In the genomic region with DNA sequence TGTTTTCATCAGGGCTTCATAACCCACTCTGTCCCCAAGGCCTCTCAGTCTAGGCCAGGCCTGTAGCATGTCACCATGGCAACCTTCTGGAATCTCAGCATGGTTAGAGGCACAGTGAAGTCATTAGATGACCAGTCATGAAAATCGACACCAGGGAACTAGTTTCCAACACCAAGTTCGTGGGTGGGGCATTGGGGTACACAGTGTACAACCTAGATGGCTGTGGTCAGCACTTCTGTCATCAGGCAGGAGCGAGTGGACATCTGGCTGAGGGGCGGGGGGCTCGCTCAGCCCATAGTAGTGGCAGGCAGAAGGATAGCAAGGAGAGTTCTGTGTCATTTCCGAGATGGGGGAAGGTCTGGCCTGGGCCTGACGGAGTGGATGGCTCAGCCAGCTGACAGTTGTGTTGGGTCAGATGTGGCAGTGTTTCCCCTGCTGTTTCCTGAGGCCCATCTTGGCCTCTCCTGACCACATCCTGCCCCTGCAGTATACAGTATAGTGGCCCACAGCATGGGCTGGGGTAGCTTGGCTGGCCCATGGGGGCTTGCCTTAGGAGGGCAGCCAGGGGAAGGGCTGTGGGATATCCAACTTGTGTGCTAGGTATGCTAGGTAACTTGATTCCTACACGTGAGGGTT, we compare ENCODE assay signal across 9 cellular contexts.
DNase-seq lines count a peak whose midpoint lies in the region; ATAC-seq and TF ChIP-seq lines count a peak whose summit lies in the region.
"Had no signal": no experiment of that assay in that cellular context is flagged by ENCODE, and none has a peak within 500 bp of the region (broad histone marks: within the 10 kb centered on the region; RNA-seq: fewer than 3 reads in every experiment).

No MANE protein-coding gene starts in this region.

- DNase-seq in astrocyte of the hippocampus (ENCODE audit: low read depth, low spot score) (peak; percentile 36), posterior cingulate gyrus (no peak), COLO829 (ENCODE audit: low spot score) (no peak), left lung (no peak)
- DNase-seq: esophagus squamous epithelium had no signal

- no peak for TF ChIP-seq CTCF in left lung (IDR thresholded peaks at IDR 0.05)

- no peaks in the 10 kb centered on the region for H3K9me3 ChIP-seq in BLaER1
- no peaks in the 10 kb centered on the region for H3K9me3 ChIP-seq in mesodermal cell (ENCODE audit: control insufficient read depth, low read length)
- no peaks in the 10 kb centered on the region for H3K9me3 ChIP-seq in left lung
- H3K9me3 ChIP-seq: esophagus squamous epithelium had no signal

- no peaks in the 10 kb centered on the region for H4K20me1 ChIP-seq in BLaER1

- intact Hi-C loops in posterior cingulate gyrus (cut with DNase I) (no loop called here), left lung (cut with DNase I) (no loop called here)

- H3K36me3 ChIP-seq in BLaER1 (no peaks in the 10 kb centered on the region), mesodermal cell (ENCODE audit: control insufficient read depth, insufficient read depth, low read length) (no peaks in the 10 kb centered on the region), left lung (no peaks in the 10 kb centered on the region)
- H3K36me3 ChIP-seq: esophagus squamous epithelium had no signal

- no peak overlapping the region for H3K9ac ChIP-seq in BLaER1

- H3K27me3 ChIP-seq in BLaER1: no peaks in the 10 kb centered on the region
- no peaks in the 10 kb centered on the region for H3K27me3 ChIP-seq in left lung
- H3K27me3 ChIP-seq: esophagus squamous epithelium had no signal

- H3K27ac ChIP-seq in BLaER1 (no peak overlapping the region; the same call in 1 of the 2 replicates), mesodermal cell (ENCODE audit: low read depth, low read length, severe bottlenecking) (peak overlapping the region; percentile 55), left lung (no peak overlapping the region)

- 83 to 89% methylated on average over 6 to 8 of the region's 8 CpGs for WGBS in mesodermal cell (ENCODE audit: insufficient coverage in 2 of 2), 2 experiments

- no peak overlapping the region for H3K4me3 ChIP-seq in BLaER1
- no peak overlapping the region for H3K4me3 ChIP-seq in mesodermal cell (ENCODE audit: extremely low read depth, insufficient read depth, low read length, poor library complexity, severe bottlenecking)
- H3K4me3 ChIP-seq in left lung: no peak overlapping the region
- H3K4me3 ChIP-seq: esophagus squamous epithelium had no signal

- peak overlapping the region; percentile 57 for H3K4me2 ChIP-seq in BLaER1

- H3K4me1 ChIP-seq in BLaER1 (peaks cover 32% of the 10 kb centered on the region), mesodermal cell (ENCODE audit: control insufficient read depth, insufficient read depth, low read length, poor library complexity, severe bottlenecking) (peaks cover 5% of the 10 kb centered on the region), left lung (peaks cover 0 to 14% of the 10 kb centered on the region in 2 donors)

- ATAC-seq in HG02885 (IDR thresholded peaks at IDR 0.05; ENCODE audit: poor library complexity, unreplicated experiment) (peak; percentile 48), HG03432 (IDR thresholded peaks at IDR 0.05; ENCODE audit: unreplicated experiment) (no peak), left lung (no peak)
